In genomic region chr22:50282361-50283144, GRCh38 we compare ENCODE assay signal across 11 cellular contexts. TPM values are rescaled to one million over a fixed set of nuclear protein-coding genes. Genes with fewer than 3 reads are reported as not detected.
DNase-seq lines count a peak whose midpoint lies in the region; ATAC-seq and TF ChIP-seq lines count a peak whose summit lies in the region.
"Had no signal": no experiment of that assay in that cellular context is flagged by ENCODE, and none has a peak within 500 bp of the region (broad histone marks: within the 10 kb centered on the region; RNA-seq: fewer than 3 reads in every experiment).

No MANE protein-coding gene starts in this region.

- H3K27me3 ChIP-seq in adrenal gland (no peaks in the 10 kb centered on the region), spleen (replicated peaks in 1 of 7) (peaks cover 0 to 3% (median 0%) of the 10 kb centered on the region in 7 donors)

- intact Hi-C loops in adrenal gland (cut with DNase I): no loop called here
- intact Hi-C loops in spleen (cut with DNase I; ENCODE audit: low total_unique reads): no loop called here

- H3K36me3 ChIP-seq in adrenal gland (replicated peaks in 1 of 2) (peaks cover 0 to 93% of the 10 kb centered on the region in 2 donors), spleen (peaks cover 0 to 97% (median 80%) of the 10 kb centered on the region in 6 donors)

- H3K4me1 ChIP-seq in adrenal gland (replicated peaks in 1 of 2) (peaks cover 10 to 11% of the 10 kb centered on the region in 2 donors), spleen (peaks cover 0 to 42% (median 17%) of the 10 kb centered on the region in 6 donors)

- no peak for TF ChIP-seq CTCF in adrenal gland (IDR thresholded peaks at IDR 0.05)
- TF ChIP-seq CTCF in spleen (IDR thresholded peaks at IDR 0.05 in 8 of 11, conservative IDR thresholded peaks at IDR 0.05 in 3 of 11): no peak
- TF ChIP-seq CTCF in coronary artery (IDR thresholded peaks at IDR 0.05): no peak

- H3K4me3 ChIP-seq in adrenal gland (no peak overlapping the region), spleen (no peak overlapping the region), coronary artery (no peak overlapping the region)

- DNase-seq in HCEC 1CT (peak; percentile 56), adrenal gland (peak in 6 of 7 donors; percentile 87 to 92 (median 90)), hepatic stellate cell (ENCODE audit: low spot score) (peak; percentile 89), spleen (no peak), amniotic stem cell (lab: John Stamatoyannopoulos, UW) (no peak), H4 (ENCODE audit: low spot score) (no peak), coronary artery (ENCODE audit: low spot score) (no peak)
- DNase-seq: activated effector memory CD4-positive, alpha-beta T cell treated with Interleukin-2 at 50 U/mL for 16 hours; natural killer cell; NCI-H1930 had no signal

- H3K9me3 ChIP-seq in adrenal gland (replicated peaks in 1 of 3) (no peaks in the 10 kb centered on the region), spleen (no peaks in the 10 kb centered on the region)

- TF ChIP-seq POLR2A in adrenal gland (IDR thresholded peaks at IDR 0.05) (peak in 1 of 2 donors; percentile 13), spleen (IDR thresholded peaks at IDR 0.05) (no peak)

- H3K27ac ChIP-seq in adrenal gland (peak overlapping the region in 4 of 5 donors; percentile 54 to 86 (median 67)), spleen (peak overlapping the region in 5 of 8 donors; percentile 47 to 64 (median 61)), coronary artery (peak overlapping the region in 1 of 2 donors; percentile 45)

- ATAC-seq in GM19463 (IDR thresholded peaks at IDR 0.05; ENCODE audit: unreplicated experiment): no peak
- ATAC-seq: natural killer cell had no signal

- WGBS in adrenal gland, 4 donors: 57 to 92% (median 59%) methylated on average over 7 to 44 of the region's 44 CpGs
- WGBS in spleen, 5 donors: 72 to 88% (median 81%) methylated on average over 31 to 44 of the region's 44 CpGs

RNA-seq across cellular contexts. Expression of gene MAPK11, which starts 12.4 kb away (rescaled TPM):
- total RNA-seq in adrenal gland: 1 to 10 TPM; 4.7 to 9.3 (median 6.7) TPM
- 10 to 100 TPM in 2 of 3 donors, 1 to 10 TPM in 1; 2.0 to 29.5 (median 25.1) TPM for polyA plus RNA-seq in adrenal gland
- total RNA-seq in spleen: 10 to 100 TPM in 3 of 7 donors, 1 to 10 TPM in 4; 5.2 to 20.7 (median 9.3) TPM
- 10 to 100 TPM; 10.7 to 25.3 (median 21.0) TPM for polyA plus RNA-seq in spleen
- 4.0 and 5.5 TPM in 2 replicates for total RNA-seq in H4 (2014; rRNA removed; shearing (Covaris generic))

RNA-seq across cellular contexts. Expression of gene MAPK12, which starts 21.1 kb away (rescaled TPM):
- total RNA-seq in adrenal gland: 1 to 10 TPM; 3.1 to 6.8 (median 5.4) TPM
- polyA plus RNA-seq in adrenal gland: 10 to 100 TPM in 2 of 3 donors, 1 to 10 TPM in 1; 1.7 to 17.1 (median 13.9) TPM
- 10 to 100 TPM in 2 of 7 donors, 1 to 10 TPM in 5; 3.9 to 11.6 (median 6.4) TPM for total RNA-seq in spleen
- polyA plus RNA-seq in spleen: 10 to 100 TPM in 1 of 3 donors, 1 to 10 TPM in 2; 6.9 to 11.0 (median 9.0) TPM
- total RNA-seq in H4 (2014; rRNA removed; shearing (Covaris generic)): 33.3 and 37.8 TPM in 2 replicates

RNA-seq across cellular contexts. Expression of gene PLXNB2, which starts 24.9 kb away (rescaled TPM):
- total RNA-seq in adrenal gland (100 to 1,000 TPM; 118 to 412 (median 329) TPM), spleen (100 to 1,000 TPM; 175 to 382 (median 278) TPM)
- polyA plus RNA-seq in adrenal gland (100 to 1,000 TPM in 2 of 3 donors, 10 to 100 TPM in 1; 38.1 to 431 (median 268) TPM), spleen (100 to 1,000 TPM in 1 of 3 donors, 10 to 100 TPM in 2; 41.9 to 113 (median 68.3) TPM)
- total RNA-seq in H4 (2014; rRNA removed; shearing (Covaris generic)): 42.4 and 53.2 TPM in 2 replicates

RNA-seq across cellular contexts. Expression of gene HDAC10, which starts 31.5 kb away (rescaled TPM):
- 10 to 100 TPM; 13.9 to 72.1 (median 41.5) TPM for total RNA-seq in adrenal gland
- polyA plus RNA-seq in adrenal gland: 100 to 1,000 TPM in 1 of 3 donors, 10 to 100 TPM in 1, 1 to 10 TPM in 1; 2.0 to 179 (median 79.3) TPM
- total RNA-seq in spleen: 100 to 1,000 TPM in 1 of 7 donors, 10 to 100 TPM in 6; 63.6 to 108 (median 70.2) TPM
- 10 to 100 TPM; 25.0 to 69.9 (median 44.7) TPM for polyA plus RNA-seq in spleen
- 5.1 and 5.9 TPM in 2 replicates for total RNA-seq in H4 (2014; rRNA removed; shearing (Covaris generic))

RNA-seq across cellular contexts. Expression of gene TUBGCP6, which starts 37.7 kb away (rescaled TPM):
- total RNA-seq in adrenal gland (10 to 100 TPM; 23.6 to 64.8 (median 47.4) TPM), spleen (10 to 100 TPM; 65.2 to 98.0 (median 69.4) TPM)
- polyA plus RNA-seq in adrenal gland (100 to 1,000 TPM in 2 of 3 donors, 1 to 10 TPM in 1; 8.3 to 171 (median 111) TPM), spleen (10 to 100 TPM; 36.0 to 70.7 (median 69.2) TPM)
- total RNA-seq in H4 (2014; rRNA removed; shearing (Covaris generic)): 4.9 and 5.0 TPM in 2 replicates

Comparison
In these comparisons a context has a peak if more than half of its experiments do, and no peak if none do; other contexts are left out.
1. DNase-seq: peak in HCEC 1CT (single experiment), adrenal gland (6 of 7) and hepatic stellate cell (single experiment); none in spleen (single experiment), amniotic stem cell (single experiment), H4 (single experiment) and coronary artery (single experiment).